Comparison of ENCODE assay signal across 19 cellular contexts in the genomic region with DNA sequence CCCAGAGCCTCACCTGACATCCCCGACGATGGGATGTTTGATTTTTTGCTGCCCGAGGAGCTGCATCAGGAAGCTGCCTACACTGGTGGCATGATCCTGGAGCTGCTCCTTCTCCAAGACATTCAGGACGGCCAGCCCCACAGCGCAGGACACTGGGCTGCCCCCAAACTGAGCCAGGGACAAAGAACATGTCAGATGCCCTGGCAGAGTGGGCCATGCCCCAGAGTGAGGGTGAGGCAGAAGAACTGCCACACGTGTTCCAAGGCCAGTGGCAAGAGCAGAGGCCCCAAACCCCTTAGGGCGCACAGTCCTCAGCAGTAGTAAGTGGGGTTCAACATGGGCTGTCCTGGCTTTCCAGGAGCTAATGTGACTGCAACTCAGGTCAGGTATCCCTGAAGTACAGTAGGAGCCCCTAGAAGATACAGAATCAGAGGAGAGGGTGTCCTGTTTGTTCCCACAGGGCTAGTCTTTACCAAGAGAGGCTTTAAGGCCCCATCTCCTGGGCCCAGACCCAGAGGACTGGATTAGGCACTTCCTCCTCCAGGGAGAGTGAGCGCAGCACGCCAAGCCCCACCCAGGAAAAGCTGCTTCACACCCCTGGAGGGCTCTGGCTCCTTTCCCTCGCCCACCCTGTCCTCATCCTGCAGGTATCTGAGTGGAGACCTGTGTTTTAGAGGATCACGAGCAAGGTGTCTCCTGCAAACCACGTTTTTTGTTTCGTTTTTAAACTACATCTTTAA. TPM values are rescaled to one million over a fixed set of nuclear protein-coding genes. Genes with fewer than 3 reads are reported as not detected.
DNase-seq lines count a peak whose midpoint lies in the region; ATAC-seq and TF ChIP-seq lines count a peak whose summit lies in the region.
"Had no signal": no experiment of that assay in that cellular context is flagged by ENCODE, and none has a peak within 500 bp of the region (broad histone marks: within the 10 kb centered on the region; RNA-seq: fewer than 3 reads in every experiment).

No MANE protein-coding gene starts in this region.

- H2AFZ ChIP-seq in DND-41 (ENCODE audit: low read depth, low read length) = no peak overlapping the region

- H3K36me3 ChIP-seq in DND-41 (ENCODE audit: insufficient read depth, low read length) = peaks cover 86% of the 10 kb centered on the region

- ATAC-seq in DND-41 (ENCODE audit: insufficient read depth, low read depth) = no peak
- ATAC-seq in naive thymus-derived CD8-positive, alpha-beta T cell = no peak
- no peak for ATAC-seq in activated CD4-positive, alpha-beta T cell treated with anti-CD3 and anti-CD28 coated beads for 36 hours

- H3K9me3 Mint-ChIP-seq in activated naive CD8-positive, alpha-beta T cell treated with anti-CD3 and anti-CD28 coated beads for 36 hours = no peaks in the 10 kb centered on the region
- no peaks in the 10 kb centered on the region for H3K9me3 Mint-ChIP-seq in naive thymus-derived CD8-positive, alpha-beta T cell
- H3K9me3 Mint-ChIP-seq in activated CD4-positive, alpha-beta T cell treated with anti-CD3 and anti-CD28 coated beads for 36 hours (ENCODE audit: low read depth) = no peaks in the 10 kb centered on the region

- peaks cover 21% of the 10 kb centered on the region for H3K4me1 Mint-ChIP-seq in activated naive CD8-positive, alpha-beta T cell treated with anti-CD3 and anti-CD28 coated beads for 36 hours
- peaks cover 12 to 37% (median 27%) of the 10 kb centered on the region in 4 donors for H3K4me1 Mint-ChIP-seq in naive thymus-derived CD8-positive, alpha-beta T cell
- no peaks in the 10 kb centered on the region for H3K4me1 Mint-ChIP-seq in activated CD4-positive, alpha-beta T cell treated with anti-CD3 and anti-CD28 coated beads for 36 hours

- peaks cover 34% of the 10 kb centered on the region for H3K36me3 Mint-ChIP-seq in activated naive CD8-positive, alpha-beta T cell treated with anti-CD3 and anti-CD28 coated beads for 36 hours
- peaks cover 5 to 90% (median 13%) of the 10 kb centered on the region in 3 donors for H3K36me3 Mint-ChIP-seq in naive thymus-derived CD8-positive, alpha-beta T cell
- peaks cover 52% of the 10 kb centered on the region for H3K36me3 Mint-ChIP-seq in activated CD4-positive, alpha-beta T cell treated with anti-CD3 and anti-CD28 coated beads for 36 hours (ENCODE audit: low read depth)

- peak overlapping the region; percentile 3; the same call in 1 of the 2 replicates for H3K27ac ChIP-seq in DND-41 (ENCODE audit: low read length)
- H3K27ac ChIP-seq: thoracic aorta had no signal

- peak overlapping the region; percentile 48 for H3K27ac Mint-ChIP-seq in activated naive CD8-positive, alpha-beta T cell treated with anti-CD3 and anti-CD28 coated beads for 36 hours
- peak overlapping the region in 7 of 10 donors; percentile 9 to 76 (median 31) for H3K27ac Mint-ChIP-seq in naive thymus-derived CD8-positive, alpha-beta T cell
- H3K27ac Mint-ChIP-seq in activated CD4-positive, alpha-beta T cell treated with anti-CD3 and anti-CD28 coated beads for 36 hours = no peak overlapping the region

- H3K27me3 ChIP-seq in DND-41 (ENCODE audit: insufficient read depth, low read length, poor library complexity) = no peaks in the 10 kb centered on the region

- intact Hi-C loops in activated CD4-positive, alpha-beta T cell treated with anti-CD3 and anti-CD28 coated beads for 36 hours (cut with DNase I, micrococcal nuclease) = no loop called here

- H3K4me3 Mint-ChIP-seq in activated naive CD8-positive, alpha-beta T cell treated with anti-CD3 and anti-CD28 coated beads for 36 hours = no peak overlapping the region
- H3K4me3 Mint-ChIP-seq in naive thymus-derived CD8-positive, alpha-beta T cell = no peak overlapping the region
- no peak overlapping the region for H3K4me3 Mint-ChIP-seq in activated CD4-positive, alpha-beta T cell treated with anti-CD3 and anti-CD28 coated beads for 36 hours

- peaks cover 28% of the 10 kb centered on the region; the same call in 1 of the 2 replicates for H3K79me2 ChIP-seq in DND-41 (ENCODE audit: insufficient read depth, low read length)

- no peak overlapping the region for H3K9ac ChIP-seq in DND-41 (ENCODE audit: low read depth, low read length)

- CTCF ChIA-PET in activated CD4-positive, alpha-beta T cell treated with anti-CD3 and anti-CD28 coated beads for 36 hours (lab: Charles Lee) = interaction anchor here (0.7 to 1.6 kb wide), 2 partner anchors 9 to 204 kb away, joined by 3 to 9 read pairs; no protein-coding TSS in a partner anchor

- POLR2A ChIA-PET in naive thymus-derived CD8-positive, alpha-beta T cell (lab: Charles Lee) = interaction anchor here (0.6 to 2.0 kb wide), 4 partner anchors 9 to 11 kb away, joined by 3 to 7 read pairs (median 4); partner anchors contain the start of gene HNRNPAB
- POLR2A ChIA-PET in activated CD4-positive, alpha-beta T cell treated with anti-CD3 and anti-CD28 coated beads for 36 hours (lab: Charles Lee) = interaction anchor here (0.6 to 2.2 kb wide), 6 partner anchors 8 to 19 kb away, joined by 3 to 14 read pairs (median 5); partner anchors contain the start of gene HNRNPAB

- no peak overlapping the region for H3K4me3 ChIP-seq in DND-41 (ENCODE audit: low read depth in 1 of 2, low read length in 2 of 2)
- H3K4me3 ChIP-seq: thoracic aorta had no signal

- peaks cover 62% of the 10 kb centered on the region for H4K20me1 ChIP-seq in DND-41 (ENCODE audit: insufficient read depth, low read length)

- peak; percentile 38 for DNase-seq in DMS 273 (lab: John Stamatoyannopoulos, UW; ENCODE audit: unreplicated experiment)
- DNase-seq in DMS 273 treated with DMSO at 0.1 percent for 48 hours (lab: John Stamatoyannopoulos, UW) = no peak
- DNase-seq in DND-41 = no peak
- no peak for DNase-seq in activated naive CD8-positive, alpha-beta T cell treated with anti-CD3 and anti-CD28 coated beads for 36 hours
- peak in 1 of 10 donors; percentile 32 for DNase-seq in naive thymus-derived CD8-positive, alpha-beta T cell
- no peak for DNase-seq in NK-92 (lab: John Stamatoyannopoulos, UW; ENCODE audit: unreplicated experiment)
- DNase-seq in NCI-H1092 treated with DMSO at 0.1 percent for 48 hours (lab: John Stamatoyannopoulos, UW) = no peak
- no peak for DNase-seq in activated CD4-positive, alpha-beta T cell treated with anti-CD3 and anti-CD28 coated beads for 36 hours
- DNase-seq: 8988T; activated CD4-positive, CD25-positive, alpha-beta regulatory T cell; DMS153; NCI-H1930; NCI-H526 had no signal

- no peak for TF ChIP-seq CTCF in DND-41 (IDR thresholded peaks at IDR 0.05; ENCODE audit: borderline replicate concordance, extremely low read depth, low read length, poor library complexity, severe bottlenecking)

- H3K27me3 Mint-ChIP-seq in activated naive CD8-positive, alpha-beta T cell treated with anti-CD3 and anti-CD28 coated beads for 36 hours = peaks cover 9% of the 10 kb centered on the region
- no peaks in the 10 kb centered on the region for H3K27me3 Mint-ChIP-seq in naive thymus-derived CD8-positive, alpha-beta T cell
- H3K27me3 Mint-ChIP-seq in activated CD4-positive, alpha-beta T cell treated with anti-CD3 and anti-CD28 coated beads for 36 hours = no peaks in the 10 kb centered on the region

- H3K9me3 ChIP-seq in DND-41 (ENCODE audit: insufficient read depth, low read length, severe bottlenecking) = no peaks in the 10 kb centered on the region
- H3K9me3 ChIP-seq: thoracic aorta had no signal

- no peak overlapping the region for H3K4me2 ChIP-seq in DND-41 (ENCODE audit: insufficient read depth, low read length)

- no peaks in the 10 kb centered on the region for H3K4me1 ChIP-seq in DND-41 (ENCODE audit: insufficient read depth, low read length)

RNA-seq across cellular contexts. Expression of gene HNRNPAB, which starts 11.1 kb away (rescaled TPM):
- total RNA-seq in activated naive CD8-positive, alpha-beta T cell treated with anti-CD3 and anti-CD28 coated beads for 36 hours = 100 to 1,000 TPM; 599 to 600 TPM
- 10 to 100 TPM; 79.3 to 82.5 TPM for total RNA-seq in naive thymus-derived CD8-positive, alpha-beta T cell
- 10 to 100 TPM; 43.6 to 74.9 (median 61.2) TPM for polyA plus RNA-seq in naive thymus-derived CD8-positive, alpha-beta T cell
- 100 to 1,000 TPM; 258 to 336 TPM for total RNA-seq in activated CD4-positive, alpha-beta T cell treated with anti-CD3 and anti-CD28 coated beads for 36 hours

RNA-seq across cellular contexts. Expression of gene PHYKPL, which starts 17.2 kb away (rescaled TPM):
- 10 to 100 TPM; 47.4 to 54.8 TPM for total RNA-seq in activated naive CD8-positive, alpha-beta T cell treated with anti-CD3 and anti-CD28 coated beads for 36 hours
- total RNA-seq in naive thymus-derived CD8-positive, alpha-beta T cell = 100 to 1,000 TPM; 209 to 229 TPM
- polyA plus RNA-seq in naive thymus-derived CD8-positive, alpha-beta T cell = 10 to 100 TPM; 41.1 to 51.8 (median 49.7) TPM
- 10 to 100 TPM; 67.2 to 68.4 TPM for total RNA-seq in activated CD4-positive, alpha-beta T cell treated with anti-CD3 and anti-CD28 coated beads for 36 hours

RNA-seq across cellular contexts. Expression of gene GMCL2, which starts 28.3 kb away (rescaled TPM):
- total RNA-seq in activated naive CD8-positive, alpha-beta T cell treated with anti-CD3 and anti-CD28 coated beads for 36 hours = not detected
- under 1 TPM in 1 of 2 experiments, not detected in 1; 0.14 TPM for total RNA-seq in naive thymus-derived CD8-positive, alpha-beta T cell
- polyA plus RNA-seq in naive thymus-derived CD8-positive, alpha-beta T cell = not detected
- not detected for total RNA-seq in activated CD4-positive, alpha-beta T cell treated with anti-CD3 and anti-CD28 coated beads for 36 hours
- total RNA-seq: endothelial cell of umbilical vein, SK-MEL-5, skeletal muscle tissue, thoracic aorta had no signal
- polyA plus RNA-seq: endothelial cell of umbilical vein, keratinocyte, neural cell had no signal
